ENCODE assay signal across 1 cellular context in genomic region chr12:14930299-14930698, GRCh38.
TF ChIP-seq lines count a peak whose summit lies in the region.

No MANE protein-coding gene starts in this region.

TF ChIP-seq in HCT116, 20 proteins besides CTCF, POLR2A, EP300 and RAD21 (continued from another document):
- TF ChIP-seq ZBTB33 (IDR thresholded peaks at IDR 0.05; ENCODE audit: extremely low read depth, insufficient replicate concordance, low read length) = no peak
- no peak for TF ChIP-seq SIN3A (IDR thresholded peaks at IDR 0.05; ENCODE audit: low read depth)
- no peak for TF ChIP-seq SP1 (IDR thresholded peaks at IDR 0.05; ENCODE audit: low read depth)
- no peak for TF ChIP-seq EZH2 (IDR thresholded peaks at IDR 0.05)
- TF ChIP-seq ZNF274 (IDR thresholded peaks at IDR 0.05; ENCODE audit: low read depth, low read length) = no peak
- no peak for TF ChIP-seq ZFX (IDR thresholded peaks at IDR 0.05)
- no peak for TF ChIP-seq FOSL1 (IDR thresholded peaks at IDR 0.05; ENCODE audit: low read depth)
- no peak for TF ChIP-seq MAX (IDR thresholded peaks at IDR 0.05)
- TF ChIP-seq POLR2AphosphoS5 (IDR thresholded peaks at IDR 0.05; ENCODE audit: low read depth, low read length) = no peak
- no peak for TF ChIP-seq YY1 (IDR thresholded peaks at IDR 0.05; ENCODE audit: extremely low read depth, insufficient replicate concordance, low read depth, low read length)
- TF ChIP-seq ATF3 (IDR thresholded peaks at IDR 0.05) = no peak
- no peak for TF ChIP-seq REST (IDR thresholded peaks at IDR 0.05; ENCODE audit: low read depth)
- no peak for TF ChIP-seq ELF1 (IDR thresholded peaks at IDR 0.05; ENCODE audit: borderline replicate concordance, low read depth)
- no peak for TF ChIP-seq EGR1 (IDR thresholded peaks at IDR 0.05; ENCODE audit: low read depth)
